Comparison of ENCODE assay signal across 14 cellular contexts in genomic region chr17:28938552-28938951, GRCh38. TPM values are rescaled to one million over a fixed set of nuclear protein-coding genes. Genes with fewer than 3 reads are reported as not detected.
A peak's percentile ranks its signal among the peaks of the same experiment; 100 is the strongest.
DNase-seq lines count a peak whose midpoint lies in the region; ATAC-seq lines count a peak whose summit lies in the region.
"Had no signal": no experiment of that assay in that cellular context is flagged by ENCODE, and none has a peak within 500 bp of the region (broad histone marks: within the 10 kb centered on the region; RNA-seq: fewer than 3 reads in every experiment).

No MANE protein-coding gene starts in this region.

- no peak for DNase-seq in activated CD8-positive, alpha-beta memory T cell treated with anti-CD3 and anti-CD28 coated beads, Interleukin-2, amount 10 ng/mL, durations not matched to agents 7 days and 5 days
- no peak for DNase-seq in activated CD8-positive, alpha-beta memory T cell treated with anti-CD3 and anti-CD28 coated beads for 24 hours
- no peak for DNase-seq in right cardiac atrium
- DNase-seq in stimulated activated effector memory CD8-positive, alpha-beta T cell treated with anti-CD3 and anti-CD28 coated beads, Interleukin-12 subunit alpha, Interleukin-12 subunit beta, amount 100 ng/mL, for 72 hours (ENCODE audit: low spot score in 2 of 2) = no peak
- DNase-seq in NCI-H69 (lab: John Stamatoyannopoulos, UW) = no peak
- no peak for DNase-seq in NCI-H2171 treated with DMSO at 0.1 percent for 48 hours (lab: John Stamatoyannopoulos, UW)
- DNase-seq: activated CD4-positive, alpha-beta T cell treated with anti-CD3 and anti-CD28 coated beads, Interleukin-2, amount 50 U/mL, for 1 hour; activated gamma-delta T cell treated with Interleukin-2 at 50 U/mL for 16 hours; NCI-H2029 treated with DMSO at 0.1 percent for 48 hours; transverse colon had no signal

- intact Hi-C loops in right cardiac atrium (cut with DNase I) = no loop called here

- H3K27ac Mint-ChIP-seq in activated CD8-positive, alpha-beta memory T cell treated with anti-CD3 and anti-CD28 coated beads, Interleukin-2, amount 10 ng/mL, durations not matched to agents 7 days and 5 days = peak overlapping the region; percentile 11
- peak overlapping the region; percentile 67 for H3K27ac Mint-ChIP-seq in activated T-helper 17 cell treated with anti-CD3 and anti-CD28 coated beads, Interleukin-2, amount 50 U/mL, for 72 hours
- H3K27ac Mint-ChIP-seq in stimulated activated effector memory CD8-positive, alpha-beta T cell treated with anti-CD3 and anti-CD28 coated beads, Interleukin-12 subunit alpha, Interleukin-12 subunit beta, amount 100 ng/mL, for 72 hours = peak overlapping the region; percentile 30

- H3K4me3 Mint-ChIP-seq in activated CD8-positive, alpha-beta memory T cell treated with anti-CD3 and anti-CD28 coated beads, Interleukin-2, amount 10 ng/mL, durations not matched to agents 7 days and 5 days = no peak overlapping the region
- no peak overlapping the region for H3K4me3 Mint-ChIP-seq in activated T-helper 17 cell treated with anti-CD3 and anti-CD28 coated beads, Interleukin-2, amount 50 U/mL, for 72 hours
- H3K4me3 Mint-ChIP-seq in stimulated activated effector memory CD8-positive, alpha-beta T cell treated with anti-CD3 and anti-CD28 coated beads, Interleukin-12 subunit alpha, Interleukin-12 subunit beta, amount 100 ng/mL, for 72 hours = no peak overlapping the region

- H3K9me3 Mint-ChIP-seq in activated CD8-positive, alpha-beta memory T cell treated with anti-CD3 and anti-CD28 coated beads, Interleukin-2, amount 10 ng/mL, durations not matched to agents 7 days and 5 days (ENCODE audit: low read depth) = no peaks in the 10 kb centered on the region
- H3K9me3 Mint-ChIP-seq in activated T-helper 17 cell treated with anti-CD3 and anti-CD28 coated beads, Interleukin-2, amount 50 U/mL, for 72 hours = no peaks in the 10 kb centered on the region
- no peaks in the 10 kb centered on the region for H3K9me3 Mint-ChIP-seq in stimulated activated effector memory CD8-positive, alpha-beta T cell treated with anti-CD3 and anti-CD28 coated beads, Interleukin-12 subunit alpha, Interleukin-12 subunit beta, amount 100 ng/mL, for 72 hours

- H3K36me3 Mint-ChIP-seq in activated CD8-positive, alpha-beta memory T cell treated with anti-CD3 and anti-CD28 coated beads, Interleukin-2, amount 10 ng/mL, durations not matched to agents 7 days and 5 days = peaks cover 38% of the 10 kb centered on the region
- peaks cover 76% of the 10 kb centered on the region for H3K36me3 Mint-ChIP-seq in activated T-helper 17 cell treated with anti-CD3 and anti-CD28 coated beads, Interleukin-2, amount 50 U/mL, for 72 hours (ENCODE audit: low read depth)
- peaks cover 59% of the 10 kb centered on the region for H3K36me3 Mint-ChIP-seq in stimulated activated effector memory CD8-positive, alpha-beta T cell treated with anti-CD3 and anti-CD28 coated beads, Interleukin-12 subunit alpha, Interleukin-12 subunit beta, amount 100 ng/mL, for 72 hours

- H3K9me3 ChIP-seq in right cardiac atrium (ENCODE audit: control insufficient read depth, low read length) = no peaks in the 10 kb centered on the region
- H3K9me3 ChIP-seq: transverse colon had no signal

- H3K27me3 ChIP-seq in right cardiac atrium (ENCODE audit: control insufficient read depth, insufficient read depth) = no peaks in the 10 kb centered on the region
- H3K27me3 ChIP-seq: transverse colon had no signal

- H3K4me3 ChIP-seq in right cardiac atrium (ENCODE audit: low read length) = no peak overlapping the region
- H3K4me3 ChIP-seq: K562, smooth muscle cell, transverse colon had no signal

- ATAC-seq in activated CD8-positive, alpha-beta memory T cell treated with anti-CD3 and anti-CD28 coated beads, Interleukin-2, amount 10 ng/mL, durations not matched to agents 7 days and 5 days = no peak
- ATAC-seq in activated T-helper 17 cell treated with anti-CD3 and anti-CD28 coated beads, Interleukin-2, amount 50 U/mL, for 72 hours (replicated peaks) = no peak
- ATAC-seq in right cardiac atrium (peak; percentile 67 to 71), GM19395 (IDR thresholded peaks at IDR 0.05; ENCODE audit: unreplicated experiment) (no peak)
- ATAC-seq in stimulated activated effector memory CD8-positive, alpha-beta T cell treated with anti-CD3 and anti-CD28 coated beads, Interleukin-12 subunit alpha, Interleukin-12 subunit beta, amount 100 ng/mL, for 72 hours = no peak
- ATAC-seq: K562 had no signal

- H3K27me3 Mint-ChIP-seq in activated CD8-positive, alpha-beta memory T cell treated with anti-CD3 and anti-CD28 coated beads, Interleukin-2, amount 10 ng/mL, durations not matched to agents 7 days and 5 days = no peaks in the 10 kb centered on the region
- H3K27me3 Mint-ChIP-seq in activated T-helper 17 cell treated with anti-CD3 and anti-CD28 coated beads, Interleukin-2, amount 50 U/mL, for 72 hours = no peaks in the 10 kb centered on the region

- CTCF ChIA-PET in activated CD8-positive, alpha-beta memory T cell treated with anti-CD3 and anti-CD28 coated beads, Interleukin-2, amount 10 ng/mL, durations not matched to agents 7 days and 5 days (lab: Charles Lee) = interaction anchor here (1.3 to 2.2 kb wide), 5 partner anchors 8 to 27 kb away, joined by 3 to 12 read pairs (median 4); partner anchors contain the start of gene PHF12

- peaks cover 13% of the 10 kb centered on the region for H3K4me1 ChIP-seq in right cardiac atrium (ENCODE audit: control insufficient read depth, insufficient read depth, low read length)

- H3K4me1 Mint-ChIP-seq in activated CD8-positive, alpha-beta memory T cell treated with anti-CD3 and anti-CD28 coated beads, Interleukin-2, amount 10 ng/mL, durations not matched to agents 7 days and 5 days = peaks cover 61% of the 10 kb centered on the region
- H3K4me1 Mint-ChIP-seq in activated T-helper 17 cell treated with anti-CD3 and anti-CD28 coated beads, Interleukin-2, amount 50 U/mL, for 72 hours = peaks cover 37% of the 10 kb centered on the region
- H3K4me1 Mint-ChIP-seq in stimulated activated effector memory CD8-positive, alpha-beta T cell treated with anti-CD3 and anti-CD28 coated beads, Interleukin-12 subunit alpha, Interleukin-12 subunit beta, amount 100 ng/mL, for 72 hours = peaks cover 63% of the 10 kb centered on the region

- H3K27ac ChIP-seq in right cardiac atrium (ENCODE audit: low read length) = peak overlapping the region; percentile 70

RNA-seq across cellular contexts. Expression of gene PHF12, which starts 12.8 kb away (rescaled TPM):
- 10 to 100 TPM; 79.5 to 85.8 TPM for total RNA-seq in activated CD8-positive, alpha-beta memory T cell treated with anti-CD3 and anti-CD28 coated beads, Interleukin-2, amount 10 ng/mL, durations not matched to agents 7 days and 5 days
- total RNA-seq in activated T-helper 17 cell treated with anti-CD3 and anti-CD28 coated beads, Interleukin-2, amount 50 U/mL, for 72 hours = 10 to 100 TPM; 56.9 to 60.2 TPM
- total RNA-seq in right cardiac atrium = 10 to 100 TPM; 20.8 to 25.4 (median 24.2) TPM
- 10.8 TPM for polyA plus RNA-seq in right cardiac atrium

RNA-seq across cellular contexts. Expression of gene DHRS13, which starts 35.7 kb away (rescaled TPM):
- total RNA-seq in activated CD8-positive, alpha-beta memory T cell treated with anti-CD3 and anti-CD28 coated beads, Interleukin-2, amount 10 ng/mL, durations not matched to agents 7 days and 5 days = 10 to 100 TPM; 23.1 to 25.9 TPM
- total RNA-seq in activated T-helper 17 cell treated with anti-CD3 and anti-CD28 coated beads, Interleukin-2, amount 50 U/mL, for 72 hours = 10 to 100 TPM; 24.9 to 82.1 TPM
- 1 to 10 TPM; 2.1 to 3.3 (median 2.5) TPM for total RNA-seq in right cardiac atrium
- polyA plus RNA-seq in right cardiac atrium = 2.3 TPM

RNA-seq across cellular contexts. Expression of gene FLOT2, which starts 41.0 kb away (rescaled TPM):
- 100 to 1,000 TPM; 143 to 191 TPM for total RNA-seq in activated CD8-positive, alpha-beta memory T cell treated with anti-CD3 and anti-CD28 coated beads, Interleukin-2, amount 10 ng/mL, durations not matched to agents 7 days and 5 days
- 100 to 1,000 TPM in 1 of 2 donors, 10 to 100 TPM in 1; 85.8 to 113 TPM for total RNA-seq in activated T-helper 17 cell treated with anti-CD3 and anti-CD28 coated beads, Interleukin-2, amount 50 U/mL, for 72 hours
- total RNA-seq in right cardiac atrium = 10 to 100 TPM; 70.5 to 89.4 (median 79.4) TPM
- polyA plus RNA-seq in right cardiac atrium = 45.1 TPM

Comparison
In these comparisons a context has a peak if more than half of its experiments do, and no peak if none do; other contexts are left out.
1. ATAC-seq: peak in right cardiac atrium (2 of 2); none in activated CD8-positive, alpha-beta memory T cell treated with anti-CD3 and anti-CD28 coated beads, Interleukin-2, amount 10 ng/mL, durations not matched to agents 7 days and 5 days (single experiment), activated T-helper 17 cell treated with anti-CD3 and anti-CD28 coated beads, Interleukin-2, amount 50 U/mL, for 72 hours (single experiment), stimulated activated effector memory CD8-positive, alpha-beta T cell treated with anti-CD3 and anti-CD28 coated beads, Interleukin-12 subunit alpha, Interleukin-12 subunit beta, amount 100 ng/mL, for 72 hours (single experiment) and GM19395 (single experiment).
2. H3K27ac Mint-ChIP-seq: peak in every context shown above with its lines; median percentile 67 in activated T-helper 17 cell treated with anti-CD3 and anti-CD28 coated beads, Interleukin-2, amount 50 U/mL, for 72 hours; 30 in stimulated activated effector memory CD8-positive, alpha-beta T cell treated with anti-CD3 and anti-CD28 coated beads, Interleukin-12 subunit alpha, Interleukin-12 subunit beta, amount 100 ng/mL, for 72 hours; 11 in activated CD8-positive, alpha-beta memory T cell treated with anti-CD3 and anti-CD28 coated beads, Interleukin-2, amount 10 ng/mL, durations not matched to agents 7 days and 5 days.
3. RNA of gene DHRS13, which starts 35.7 kb away (total RNA-seq): 24.9 to 82.1 TPM in activated T-helper 17 cell treated with anti-CD3 and anti-CD28 coated beads, Interleukin-2, amount 50 U/mL, for 72 hours and 23.1 to 25.9 TPM in activated CD8-positive, alpha-beta memory T cell treated with anti-CD3 and anti-CD28 coated beads, Interleukin-2, amount 10 ng/mL, durations not matched to agents 7 days and 5 days; 2.1 to 3.3 TPM in right cardiac atrium; every median in the first group is over 4 times any median in the second.